10 cellular contexts compared by ENCODE assay signal in genomic region chr12:109772622-109773321, GRCh38. TPM values are rescaled to one million over a fixed set of nuclear protein-coding genes. Genes with fewer than 3 reads are reported as not detected.
DNase-seq lines count a peak whose midpoint lies in the region; ATAC-seq, FAIRE-seq and TF ChIP-seq lines count a peak whose summit lies in the region.
"Had no signal": no experiment of that assay in that cellular context is flagged by ENCODE, and none has a peak within 500 bp of the region (broad histone marks: within the 10 kb centered on the region; RNA-seq: fewer than 3 reads in every experiment).

No MANE protein-coding gene starts in this region.

- no peak overlapping the region for H3K4me3 ChIP-seq in H7 (ENCODE audit: insufficient read depth, low read depth, low read length)
- H3K4me3 ChIP-seq: uterus had no signal

- no peaks in the 10 kb centered on the region for H3K27me3 ChIP-seq in H7 (ENCODE audit: control insufficient read depth, insufficient read depth, low read length)
- H3K27me3 ChIP-seq: uterus had no signal

- FAIRE-seq in H54 (lab: Jason Lieb, UNC), result no peak
- FAIRE-seq: RCC 7860 had no signal

- DNase-seq in H7 (peak; percentile 32), MV-4-11 (lab: John Stamatoyannopoulos, UW) (peak; percentile 6), caudate nucleus (lab: John Stamatoyannopoulos, UW) (peak in 19 of 61 donors; percentile 9 to 44 (median 29)), pons (ENCODE audit: low spot score) (peak; percentile 70), H54 (ENCODE audit: insufficient read length, low spot score) (no peak), NCI-H2107 treated with DMSO at 0.1 percent for 48 hours (lab: John Stamatoyannopoulos, UW; ENCODE audit: unreplicated experiment) (no peak)
- DNase-seq: NCI-H187, uterus had no signal

- peak overlapping the region; percentile 5 for H3K27ac ChIP-seq in caudate nucleus (ENCODE audit: low read depth, low read length)
- H3K27ac ChIP-seq: uterus had no signal

- no peaks in the 10 kb centered on the region for H3K36me3 ChIP-seq in H7 (replicated peaks; ENCODE audit: control insufficient read depth, insufficient read depth, low read length)
- H3K36me3 ChIP-seq: uterus had no signal

- no peak for ATAC-seq in HG03196 (IDR thresholded peaks at IDR 0.05; ENCODE audit: unreplicated experiment)

- no peak for TF ChIP-seq POLR2A in H54 (IDR thresholded peaks at IDR 0.05; ENCODE audit: low read depth, low read length)

RNA-seq across cellular contexts. Expression of gene FAM222A, which starts 59.1 kb away (rescaled TPM):
- total RNA-seq in H7 (2014; rRNA removed; shearing (Covaris generic)), result 2.5 and 3.7 TPM in 2 replicates

Comparison
In these comparisons a context has a peak if more than half of its experiments do, and no peak if none do; other contexts are left out.
1. DNase-seq: peak in H7 (single experiment), MV-4-11 (single experiment) and pons (single experiment); none in H54 (single experiment) and NCI-H2107 treated with DMSO at 0.1 percent for 48 hours (single experiment).